ENCODE assay signal across 16 cellular contexts in the genomic region with DNA sequence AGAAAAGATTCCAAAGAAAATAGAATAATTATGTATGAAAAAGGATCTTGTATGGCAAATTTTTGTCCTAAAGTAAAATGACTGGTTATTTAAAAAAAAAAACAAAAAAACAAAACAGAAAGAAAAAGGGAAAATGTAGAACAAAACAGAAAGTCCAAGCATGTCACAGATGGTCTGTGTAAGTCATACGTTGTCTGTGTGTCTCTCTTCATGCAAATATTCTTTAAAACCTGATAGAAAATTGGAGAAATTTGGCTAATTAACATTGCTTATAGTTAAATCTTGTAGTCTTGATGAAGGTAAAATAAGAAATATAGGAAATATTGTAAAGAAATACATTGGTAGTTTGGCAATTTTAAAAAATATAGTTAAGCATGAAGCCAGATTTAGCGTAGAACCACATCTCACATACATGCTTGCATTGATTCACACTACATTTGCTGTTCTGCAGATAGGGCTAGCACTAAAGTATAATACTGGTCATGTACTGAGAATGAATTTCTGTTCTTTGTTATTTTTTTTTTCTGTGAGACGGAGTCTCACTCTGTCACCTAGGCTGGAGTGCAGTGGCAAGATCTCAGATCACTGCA. TPM values are rescaled to one million over a fixed set of nuclear protein-coding genes. Genes with fewer than 3 reads are reported as not detected.
DNase-seq lines count a peak whose midpoint lies in the region; ATAC-seq and TF ChIP-seq lines count a peak whose summit lies in the region.
"Had no signal": no experiment of that assay in that cellular context is flagged by ENCODE, and none has a peak within 500 bp of the region (broad histone marks: within the 10 kb centered on the region; RNA-seq: fewer than 3 reads in every experiment).

No MANE protein-coding gene starts in this region.

- no peak overlapping the region for H3K4me3 ChIP-seq in GM23338
- H3K4me3 ChIP-seq in prostate gland = no peak overlapping the region
- H3K4me3 ChIP-seq: BLaER1, body of pancreas, heart left ventricle had no signal

- peaks cover 93% of the 10 kb centered on the region for H3K9me3 Mint-ChIP-seq in GM23338

- no peaks in the 10 kb centered on the region for H3K79me2 ChIP-seq in GM23338 (replicated peaks; ENCODE audit: insufficient read depth)

- H3F3A ChIP-seq in GM23338 (replicated peaks; ENCODE audit: low read depth) = no peaks in the 10 kb centered on the region

- intact Hi-C loops in prostate gland (cut with DNase I) = no loop called here

- no peak overlapping the region for H3K4me3 Mint-ChIP-seq in GM23338
- H3K4me3 Mint-ChIP-seq: activated naive CD4-positive, alpha-beta T cell treated with anti-CD3 and anti-CD28 coated beads, Interleukin-2, amount 10 ng/mL, durations not matched to agents 7 days and 5 days had no signal

- H3K9me3 ChIP-seq in prostate gland = no peaks in the 10 kb centered on the region

- peaks cover 3% of the 10 kb centered on the region for H3K27me3 Mint-ChIP-seq in GM23338 (ENCODE audit: insufficient read depth, low read depth, poor library complexity)

- H3K27ac Mint-ChIP-seq in GM23338 = no peak overlapping the region
- H3K27ac Mint-ChIP-seq: activated naive CD4-positive, alpha-beta T cell treated with anti-CD3 and anti-CD28 coated beads, Interleukin-2, amount 10 ng/mL, durations not matched to agents 7 days and 5 days had no signal

- no peak overlapping the region for H3K27ac ChIP-seq in GM23338 (ENCODE audit: low read depth)
- H3K27ac ChIP-seq in prostate gland = no peak overlapping the region
- H3K27ac ChIP-seq: BLaER1, body of pancreas, heart left ventricle, RWPE1 had no signal

- H3K27me3 ChIP-seq in GM23338 (ENCODE audit: insufficient read depth) (no peaks in the 10 kb centered on the region), prostate gland (replicated peaks; ENCODE audit: insufficient read depth) (no peaks in the 10 kb centered on the region)
- H3K27me3 ChIP-seq: BLaER1, body of pancreas, heart left ventricle had no signal

- no peak for TF ChIP-seq POLR2A in prostate gland (IDR thresholded peaks at IDR 0.05)

- H3K4me1 Mint-ChIP-seq in GM23338 = no peaks in the 10 kb centered on the region
- H3K4me1 Mint-ChIP-seq: activated naive CD4-positive, alpha-beta T cell treated with anti-CD3 and anti-CD28 coated beads, Interleukin-2, amount 10 ng/mL, durations not matched to agents 7 days and 5 days had no signal

- TF ChIP-seq CTCF in GM23338 (conservative IDR thresholded peaks at IDR 0.05; ENCODE audit: low read depth in 2 of 2) = no peak
- no peak for TF ChIP-seq CTCF in prostate gland (IDR thresholded peaks at IDR 0.05)

- no peak overlapping the region for H3K4me2 ChIP-seq in GM23338
- H3K4me2 ChIP-seq: BLaER1 had no signal

- no peak for ATAC-seq in GM23338
- ATAC-seq in activated CD4-positive, CD25-positive, alpha-beta regulatory T cell treated with anti-CD3 and anti-CD28 coated beads, Interleukin-2, amount 50 U/mL, for 24 hours = no peak
- ATAC-seq: body of pancreas; esophagus mucosa; heart left ventricle; stimulated activated naive CD8-positive, alpha-beta T cell treated with anti-CD3 and anti-CD28 coated beads, Interleukin-15, Interleukin-2, amounts not matched to agents 100 U/mL and 50 U/mL, for 24 hours had no signal

- H3K9me2 ChIP-seq in GM23338 (ENCODE audit: insufficient read depth) = no peaks in the 10 kb centered on the region

- H2AFZ ChIP-seq in GM23338 = no peak overlapping the region

- H3K36me3 ChIP-seq in GM23338 (ENCODE audit: insufficient read depth) (peaks cover 4% of the 10 kb centered on the region; the same call in 1 of the 2 replicates), prostate gland (no peaks in the 10 kb centered on the region)
- H3K36me3 ChIP-seq: BLaER1, heart left ventricle had no signal

- H3K4me1 ChIP-seq in GM23338 (ENCODE audit: insufficient read depth) (no peaks in the 10 kb centered on the region), prostate gland (replicated peaks) (no peaks in the 10 kb centered on the region)
- H3K4me1 ChIP-seq: BLaER1, body of pancreas, heart left ventricle had no signal

- WGBS in prostate gland = 63% methylated on average over 3 of the region's 3 CpGs

- peak; percentile 58 for DNase-seq in GM23338 (ENCODE audit: low spot score)
- peak; percentile 13 to 15 for DNase-seq in Kasumi-1 (lab: John Stamatoyannopoulos, UW)
- DNase-seq in amniotic epithelial cell (ENCODE audit: low read depth) = peak; percentile 27
- peak; percentile 2 for DNase-seq in iPS DF 4.7 (ENCODE audit: extremely low read depth, low spot score)
- DNase-seq in NCI-H2227 treated with DMSO at 0.1 percent for 48 hours (lab: John Stamatoyannopoulos, UW) = no peak
- DNase-seq in prostate gland (ENCODE audit: low spot score) = no peak
- DNase-seq: activated CD4-positive, alpha-beta T cell treated with anti-CD3 and anti-CD28 coated beads, Interleukin-2, amount 50 U/mL, for 4 hours; activated naive CD4-positive, alpha-beta T cell treated with anti-CD3 and anti-CD28 coated beads, Interleukin-2, amount 10 ng/mL, durations not matched to agents 7 days and 5 days; body of pancreas; heart left ventricle; stimulated activated naive CD8-positive, alpha-beta T cell treated with anti-CD3 and anti-CD28 coated beads, Interleukin-15, Interleukin-2, amounts not matched to agents 100 U/mL and 50 U/mL, for 24 hours; trophoblast cell had no signal

- H4K20me1 ChIP-seq in GM23338 (replicated peaks; ENCODE audit: insufficient read depth) = no peaks in the 10 kb centered on the region
- H4K20me1 ChIP-seq: BLaER1 had no signal

- H3K36me3 Mint-ChIP-seq in GM23338 (ENCODE audit: low read depth) = peaks cover 46% of the 10 kb centered on the region

TF ChIP-seq in GM23338, 12 proteins besides CTCF, POLR2A, EP300 and RAD21 (continues in another document):
- TF ChIP-seq CREB1 (CRISPR knock-in tag; IDR thresholded peaks at IDR 0.05; ENCODE audit: low read depth) (no peak), JUNB (IDR thresholded peaks at IDR 0.05; ENCODE audit: unreplicated experiment) (no peak), STAT1 (IDR thresholded peaks at IDR 0.05; ENCODE audit: unreplicated experiment) (no peak), NANOG (IDR thresholded peaks at IDR 0.05; ENCODE audit: borderline replicate concordance) (no peak)
- TF ChIP-seq, protein P1, sequence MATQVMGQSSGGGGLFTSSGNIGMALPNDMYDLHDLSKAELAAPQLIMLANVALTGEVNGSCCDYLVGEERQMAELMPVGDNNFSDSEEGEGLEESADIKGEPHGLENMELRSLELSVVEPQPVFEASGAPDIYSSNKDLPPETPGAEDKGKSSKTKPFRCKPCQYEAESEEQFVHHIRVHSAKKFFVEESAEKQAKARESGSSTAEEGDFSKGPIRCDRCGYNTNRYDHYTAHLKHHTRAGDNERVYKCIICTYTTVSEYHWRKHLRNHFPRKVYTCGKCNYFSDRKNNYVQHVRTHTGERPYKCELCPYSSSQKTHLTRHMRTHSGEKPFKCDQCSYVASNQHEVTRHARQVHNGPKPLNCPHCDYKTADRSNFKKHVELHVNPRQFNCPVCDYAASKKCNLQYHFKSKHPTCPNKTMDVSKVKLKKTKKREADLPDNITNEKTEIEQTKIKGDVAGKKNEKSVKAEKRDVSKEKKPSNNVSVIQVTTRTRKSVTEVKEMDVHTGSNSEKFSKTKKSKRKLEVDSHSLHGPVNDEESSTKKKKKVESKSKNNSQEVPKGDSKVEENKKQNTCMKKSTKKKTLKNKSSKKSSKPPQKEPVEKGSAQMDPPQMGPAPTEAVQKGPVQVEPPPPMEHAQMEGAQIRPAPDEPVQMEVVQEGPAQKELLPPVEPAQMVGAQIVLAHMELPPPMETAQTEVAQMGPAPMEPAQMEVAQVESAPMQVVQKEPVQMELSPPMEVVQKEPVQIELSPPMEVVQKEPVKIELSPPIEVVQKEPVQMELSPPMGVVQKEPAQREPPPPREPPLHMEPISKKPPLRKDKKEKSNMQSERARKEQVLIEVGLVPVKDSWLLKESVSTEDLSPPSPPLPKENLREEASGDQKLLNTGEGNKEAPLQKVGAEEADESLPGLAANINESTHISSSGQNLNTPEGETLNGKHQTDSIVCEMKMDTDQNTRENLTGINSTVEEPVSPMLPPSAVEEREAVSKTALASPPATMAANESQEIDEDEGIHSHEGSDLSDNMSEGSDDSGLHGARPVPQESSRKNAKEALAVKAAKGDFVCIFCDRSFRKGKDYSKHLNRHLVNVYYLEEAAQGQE (IDR thresholded peaks at IDR 0.05; ENCODE audit: unreplicated experiment) = no peak

RNA-seq across cellular contexts. Expression of a gene that starts 58.4 kb away (rescaled TPM):
- total RNA-seq in GM23338 (2014; rRNA removed; shearing (Covaris generic)) = 2.0 and 2.9 TPM in 2 replicates
- polyA plus RNA-seq in GM23338 (2016; fragmentation: Nextera tagmentation; extraction: Ambion mirVana) = 6.6 and 7.4 TPM in 2 replicates
- 1 to 10 TPM; 6.9 to 8.4 TPM for total RNA-seq in prostate gland

Comparison
In these comparisons a context has a peak if more than half of its experiments do, and no peak if none do; other contexts are left out.
1. DNase-seq: peak in GM23338 (single experiment), Kasumi-1 (2 of 2), amniotic epithelial cell (single experiment) and iPS DF 4.7 (single experiment); none in NCI-H2227 treated with DMSO at 0.1 percent for 48 hours (single experiment) and prostate gland (single experiment).